11 cellular contexts compared by ENCODE assay signal in genomic region chr15:73685561-73685960, GRCh38. TPM values are rescaled to one million over a fixed set of nuclear protein-coding genes. Genes with fewer than 3 reads are reported as not detected.
A peak's percentile ranks its signal among the peaks of the same experiment; 100 is the strongest.
DNase-seq lines count a peak whose midpoint lies in the region; ATAC-seq and TF ChIP-seq lines count a peak whose summit lies in the region.
"Had no signal": no experiment of that assay in that cellular context is flagged by ENCODE, and none has a peak within 500 bp of the region (broad histone marks: within the 10 kb centered on the region; RNA-seq: fewer than 3 reads in every experiment).

No MANE protein-coding gene starts in this region.

- no peak for DNase-seq in activated T-cell treated with anti-CD3 and anti-CD28 coated beads, Interleukin-2, amount 50 U/mL, for 72 hours
- DNase-seq in activated T-cell treated with anti-CD3 and anti-CD28 coated beads, Interleukin-2, amount 50 U/mL, for 4 hours: no peak
- DNase-seq in astrocyte of the spinal cord (ENCODE audit: low read depth, low spot score) (no peak), left lobe of liver (ENCODE audit: low spot score) (peak; percentile 5), tibial nerve (ENCODE audit: low spot score in 2 of 2) (no peak), nucleus accumbens (lab: John Stamatoyannopoulos, UW) (no peak)
- DNase-seq: activated CD4-positive, alpha-beta memory T cell treated with anti-CD3 and anti-CD28 coated beads for 36 hours; NCI-H2171; stimulated activated CD4-positive, alpha-beta T cell treated with anti-CD3 and anti-CD28 coated beads, Interleukin-2, amount 100 ng/mL, for 48 hours had no signal

- H3K4me1 ChIP-seq in tibial nerve: peaks cover 0 to 70% (median 27%) of the 10 kb centered on the region in 4 donors

- no peak for TF ChIP-seq EP300 in tibial nerve (IDR thresholded peaks at IDR 0.05)

- H3K36me3 Mint-ChIP-seq in activated T-cell treated with anti-CD3 and anti-CD28 coated beads, Interleukin-2, amount 50 U/mL, for 72 hours (ENCODE audit: insufficient read depth in 2 of 2): no peaks in the 10 kb centered on the region
- no peaks in the 10 kb centered on the region for H3K36me3 Mint-ChIP-seq in activated T-cell treated with anti-CD3 and anti-CD28 coated beads, Interleukin-2, amount 50 U/mL, for 4 hours (ENCODE audit: insufficient read depth)
- H3K36me3 Mint-ChIP-seq: activated CD4-positive, alpha-beta memory T cell treated with anti-CD3 and anti-CD28 coated beads for 36 hours had no signal

- H3K27me3 Mint-ChIP-seq in activated T-cell treated with anti-CD3 and anti-CD28 coated beads, Interleukin-2, amount 50 U/mL, for 72 hours (ENCODE audit: low read depth): peaks cover 65% of the 10 kb centered on the region
- peaks cover 54% of the 10 kb centered on the region for H3K27me3 Mint-ChIP-seq in activated T-cell treated with anti-CD3 and anti-CD28 coated beads, Interleukin-2, amount 50 U/mL, for 4 hours (ENCODE audit: low read depth)

- H3K9me3 ChIP-seq in tibial nerve: no peaks in the 10 kb centered on the region

- peak overlapping the region; percentile 37 to 73 for H3K4me3 Mint-ChIP-seq in activated T-cell treated with anti-CD3 and anti-CD28 coated beads, Interleukin-2, amount 50 U/mL, for 72 hours
- H3K4me3 Mint-ChIP-seq in activated T-cell treated with anti-CD3 and anti-CD28 coated beads, Interleukin-2, amount 50 U/mL, for 4 hours: no peak overlapping the region

- no peak for TF ChIP-seq CTCF in astrocyte of the spinal cord (IDR thresholded peaks at IDR 0.05; ENCODE audit: low read depth, low read length)
- no peak for TF ChIP-seq CTCF in tibial nerve (IDR thresholded peaks at IDR 0.05)

- H3K27ac Mint-ChIP-seq in activated T-cell treated with anti-CD3 and anti-CD28 coated beads, Interleukin-2, amount 50 U/mL, for 72 hours: no peak overlapping the region
- H3K27ac Mint-ChIP-seq: activated CD4-positive, alpha-beta memory T cell treated with anti-CD3 and anti-CD28 coated beads for 36 hours had no signal

- H3K9me3 Mint-ChIP-seq in activated T-cell treated with anti-CD3 and anti-CD28 coated beads, Interleukin-2, amount 50 U/mL, for 72 hours: no peaks in the 10 kb centered on the region
- H3K9me3 Mint-ChIP-seq in activated T-cell treated with anti-CD3 and anti-CD28 coated beads, Interleukin-2, amount 50 U/mL, for 4 hours: no peaks in the 10 kb centered on the region
- H3K9me3 Mint-ChIP-seq: activated CD4-positive, alpha-beta memory T cell treated with anti-CD3 and anti-CD28 coated beads for 36 hours had no signal

- 27 to 36% methylated on average over 3 of the region's 3 CpGs for WGBS in tibial nerve, 2 donors

- no peak for ATAC-seq in activated T-cell treated with anti-CD3 and anti-CD28 coated beads, Interleukin-2, amount 50 U/mL, for 72 hours (replicated peaks in 1 of 2)
- ATAC-seq in activated T-cell treated with anti-CD3 and anti-CD28 coated beads, Interleukin-2, amount 50 U/mL, for 4 hours: no peak
- no peak for ATAC-seq in left lobe of liver
- no peak for ATAC-seq in GM18907 (IDR thresholded peaks at IDR 0.05; ENCODE audit: unreplicated experiment)
- no peak for ATAC-seq in GM18868 (IDR thresholded peaks at IDR 0.05; ENCODE audit: unreplicated experiment)

- peaks cover 0 to 3% of the 10 kb centered on the region in 2 donors for H3K27me3 ChIP-seq in tibial nerve

- H3K36me3 ChIP-seq in tibial nerve: no peaks in the 10 kb centered on the region

- TF ChIP-seq POLR2A in tibial nerve (IDR thresholded peaks at IDR 0.05): no peak

- H3K4me3 ChIP-seq in astrocyte of the spinal cord (ENCODE audit: low read depth, low read length): peak overlapping the region; percentile 88
- H3K4me3 ChIP-seq in tibial nerve: peak overlapping the region in 2 of 4 donors; percentile 17 to 76

- in situ Hi-C loops in astrocyte of the spinal cord (cut with HindIII; ENCODE audit: low sequenced_read_pairs): no loop called here

- peaks cover 33% of the 10 kb centered on the region for H3K4me1 Mint-ChIP-seq in activated T-cell treated with anti-CD3 and anti-CD28 coated beads, Interleukin-2, amount 50 U/mL, for 72 hours (ENCODE audit: low read depth)
- H3K4me1 Mint-ChIP-seq in activated T-cell treated with anti-CD3 and anti-CD28 coated beads, Interleukin-2, amount 50 U/mL, for 4 hours (ENCODE audit: low read depth): peaks cover 11% of the 10 kb centered on the region

- H3K27ac ChIP-seq in tibial nerve: peak overlapping the region in 3 of 4 donors; percentile 55 to 90 (median 87)

RNA-seq across cellular contexts. Expression of gene CD276, which starts 1.4 kb away (rescaled TPM):
- 1 to 10 TPM in 1 of 2 donors, under 1 TPM in 1; 0.67 to 2.8 TPM for total RNA-seq in activated T-cell treated with anti-CD3 and anti-CD28 coated beads, Interleukin-2, amount 50 U/mL, for 72 hours
- 1 to 10 TPM; 2.6 to 4.1 (median 3.1) TPM for total RNA-seq in activated T-cell treated with anti-CD3 and anti-CD28 coated beads, Interleukin-2, amount 50 U/mL, for 4 hours
- total RNA-seq in left lobe of liver (20.5 TPM), tibial nerve (10 to 100 TPM; 42.6 to 93.3 (median 70.9) TPM)

RNA-seq across cellular contexts. Expression of gene NPTN, which starts 52.4 kb away (rescaled TPM):
- 10 to 100 TPM; 31.6 to 51.0 TPM for total RNA-seq in activated T-cell treated with anti-CD3 and anti-CD28 coated beads, Interleukin-2, amount 50 U/mL, for 72 hours
- total RNA-seq in activated T-cell treated with anti-CD3 and anti-CD28 coated beads, Interleukin-2, amount 50 U/mL, for 4 hours: 10 to 100 TPM; 65.5 to 68.1 (median 67.7) TPM
- 24.2 TPM for total RNA-seq in left lobe of liver
- 100 to 1,000 TPM in 2 of 4 donors, 10 to 100 TPM in 2; 84.3 to 118 (median 106) TPM for total RNA-seq in tibial nerve
